21 cellular contexts compared by ENCODE assay signal in the genomic region with DNA sequence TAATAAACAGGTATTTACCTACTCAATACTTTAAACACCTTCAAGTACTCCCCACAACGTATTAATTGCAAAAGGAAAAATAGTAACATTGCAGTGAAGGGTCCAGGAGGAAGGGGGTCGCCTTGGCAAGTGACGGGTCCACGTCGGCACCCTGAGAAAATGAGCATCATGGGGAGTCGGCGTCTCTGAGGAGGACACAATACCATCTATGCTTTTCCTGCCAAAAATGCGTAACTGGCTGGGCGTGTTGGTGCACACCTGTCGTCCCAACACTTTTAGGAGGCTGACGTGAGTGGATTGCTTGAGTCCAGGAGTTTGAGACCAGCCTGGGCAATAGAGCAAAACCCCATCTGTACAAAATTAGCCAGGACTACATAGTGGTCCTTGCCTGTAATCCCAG. TPM values are rescaled to one million over a fixed set of nuclear protein-coding genes. Genes with fewer than 3 reads are reported as not detected.
"Had no signal": no experiment of that assay in that cellular context is flagged by ENCODE, and none has a peak within 500 bp of the region (broad histone marks: within the 10 kb centered on the region; RNA-seq: fewer than 3 reads in every experiment).

No MANE protein-coding gene starts in this region.

- H3K4me1 ChIP-seq: parathyroid adenoma, psoas muscle had no signal

- H3K36me3 Mint-ChIP-seq: activated CD8-positive, alpha-beta memory T cell treated with anti-CD3 and anti-CD28 coated beads, Interleukin-2, amount 10 ng/mL, durations not matched to agents 7 days and 5 days; activated naive CD4-positive, alpha-beta T cell treated with anti-CD3 and anti-CD28 coated beads, Interleukin-2, amount 50 U/mL, for 72 hours; stimulated activated effector memory CD8-positive, alpha-beta T cell treated with anti-CD3 and anti-CD28 coated beads, Interleukin-12 subunit alpha, Interleukin-12 subunit beta, amount 100 ng/mL, for 72 hours had no signal

- DNase-seq: anterior cingulate cortex, cortex of kidney, T1000 had no signal

- H3K27me3 Mint-ChIP-seq: activated CD4-positive, alpha-beta T cell treated with anti-CD3 and anti-CD28 coated beads for 36 hours; activated CD8-positive, alpha-beta memory T cell treated with anti-CD3 and anti-CD28 coated beads, Interleukin-2, amount 10 ng/mL, durations not matched to agents 7 days and 5 days; stimulated activated naive CD8-positive, alpha-beta T cell treated with anti-CD3 and anti-CD28 coated beads, Interleukin-15, Interleukin-2, amounts not matched to agents 100 ng/mL and 50 ng/mL, for 24 hours; T-helper 17 cell had no signal

- H3K4me3 Mint-ChIP-seq: activated CD4-positive, alpha-beta T cell treated with anti-CD3 and anti-CD28 coated beads for 36 hours; activated CD8-positive, alpha-beta memory T cell treated with anti-CD3 and anti-CD28 coated beads, Interleukin-2, amount 10 ng/mL, durations not matched to agents 7 days and 5 days; activated CD8-positive, alpha-beta T cell treated with anti-CD3 and anti-CD28 coated beads, Interleukin-2, amount 10 ng/mL, durations not matched to agents 7 days and 5 days; endodermal cell; nephron progenitor cell; stimulated activated effector memory CD8-positive, alpha-beta T cell treated with anti-CD3 and anti-CD28 coated beads, Interleukin-12 subunit alpha, Interleukin-12 subunit beta, amount 100 ng/mL, for 72 hours; stimulated activated naive CD8-positive, alpha-beta T cell treated with anti-CD3 and anti-CD28 coated beads, Interleukin-15, Interleukin-2, amounts not matched to agents 100 ng/mL and 50 ng/mL, for 24 hours; T-helper 17 cell had no signal

- H3K27me3 ChIP-seq: body of pancreas, cardiac muscle cell, heart left ventricle had no signal

- H3K27ac Mint-ChIP-seq: activated CD4-positive, alpha-beta T cell treated with anti-CD3 and anti-CD28 coated beads for 36 hours; activated CD8-positive, alpha-beta memory T cell treated with anti-CD3 and anti-CD28 coated beads, Interleukin-2, amount 10 ng/mL, durations not matched to agents 7 days and 5 days; activated CD8-positive, alpha-beta T cell treated with anti-CD3 and anti-CD28 coated beads, Interleukin-2, amount 10 ng/mL, durations not matched to agents 7 days and 5 days; stimulated activated effector memory CD8-positive, alpha-beta T cell treated with anti-CD3 and anti-CD28 coated beads, Interleukin-12 subunit alpha, Interleukin-12 subunit beta, amount 100 ng/mL, for 72 hours; stimulated activated naive CD8-positive, alpha-beta T cell treated with anti-CD3 and anti-CD28 coated beads, Interleukin-15, Interleukin-2, amounts not matched to agents 100 ng/mL and 50 ng/mL, for 24 hours had no signal

- ATAC-seq: activated CD8-positive, alpha-beta memory T cell treated with anti-CD3 and anti-CD28 coated beads, Interleukin-2, amount 10 ng/mL, durations not matched to agents 7 days and 5 days; activated CD8-positive, alpha-beta T cell treated with anti-CD3 and anti-CD28 coated beads, Interleukin-2, amount 10 ng/mL, durations not matched to agents 7 days and 5 days; body of pancreas; psoas muscle; stimulated activated effector memory CD8-positive, alpha-beta T cell treated with anti-CD3 and anti-CD28 coated beads, Interleukin-12 subunit alpha, Interleukin-12 subunit beta, amount 100 ng/mL, for 72 hours had no signal

- H3K4me3 ChIP-seq: body of pancreas, cardiac muscle cell, heart left ventricle, psoas muscle, thoracic aorta had no signal

- H3K36me3 ChIP-seq: cardiac muscle cell, heart left ventricle, neutrophil, thoracic aorta had no signal

- H3K9me3 Mint-ChIP-seq: activated naive CD4-positive, alpha-beta T cell treated with anti-CD3 and anti-CD28 coated beads, Interleukin-2, amount 50 U/mL, for 72 hours; nephron progenitor cell; stimulated activated effector memory CD8-positive, alpha-beta T cell treated with anti-CD3 and anti-CD28 coated beads, Interleukin-12 subunit alpha, Interleukin-12 subunit beta, amount 100 ng/mL, for 72 hours; stimulated activated naive CD8-positive, alpha-beta T cell treated with anti-CD3 and anti-CD28 coated beads, Interleukin-15, Interleukin-2, amounts not matched to agents 100 ng/mL and 50 ng/mL, for 24 hours had no signal

- H3K9me3 ChIP-seq: body of pancreas, heart left ventricle, neutrophil, psoas muscle, thoracic aorta had no signal

- H3K27ac ChIP-seq: body of pancreas, heart left ventricle, neutrophil, parathyroid adenoma, psoas muscle, thoracic aorta had no signal

RNA-seq across cellular contexts. Expression of gene FTCD, which starts 7.3 kb away (rescaled TPM):
- total RNA-seq: activated CD8-positive, alpha-beta memory T cell treated with anti-CD3 and anti-CD28 coated beads, Interleukin-2, amount 10 ng/mL, durations not matched to agents 7 days and 5 days; subcutaneous adipose tissue had no signal
- polyA plus RNA-seq: mammary epithelial cell had no signal
